1 cellular context compared by ENCODE assay signal in the genomic region with DNA sequence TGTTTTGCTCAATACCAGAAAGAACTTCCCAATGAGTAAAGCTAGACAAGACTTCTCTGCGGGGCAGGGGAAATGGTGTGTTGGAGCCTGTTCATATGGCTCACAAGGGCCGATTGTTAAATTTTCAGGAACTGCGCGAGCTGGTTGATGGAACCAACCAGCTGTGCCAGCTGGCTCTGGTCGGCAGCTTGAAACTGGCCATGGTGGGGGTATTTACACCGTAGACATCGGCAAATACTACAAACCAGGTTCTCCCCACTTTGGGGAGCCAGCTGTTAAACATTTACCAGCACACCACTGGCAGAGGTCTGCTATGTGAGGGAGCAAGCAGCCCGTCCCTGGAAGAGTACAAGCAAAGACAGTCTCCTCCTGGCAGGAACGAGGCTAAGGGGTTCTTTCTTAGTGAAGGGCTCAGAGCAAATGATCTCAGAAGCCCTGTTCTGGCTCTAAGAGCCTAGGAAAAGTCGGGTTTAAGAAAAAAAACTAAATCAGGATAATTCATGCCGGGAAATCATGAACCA.
A peak's percentile ranks its signal among the peaks of the same experiment; 100 is the strongest.
TF ChIP-seq lines count a peak whose summit lies in the region.

No MANE protein-coding gene starts in this region.

TF ChIP-seq in HepG2, 621 proteins besides CTCF, POLR2A, EP300 and RAD21 (continued from another document and continues in another):
- TF ChIP-seq, protein P1, sequence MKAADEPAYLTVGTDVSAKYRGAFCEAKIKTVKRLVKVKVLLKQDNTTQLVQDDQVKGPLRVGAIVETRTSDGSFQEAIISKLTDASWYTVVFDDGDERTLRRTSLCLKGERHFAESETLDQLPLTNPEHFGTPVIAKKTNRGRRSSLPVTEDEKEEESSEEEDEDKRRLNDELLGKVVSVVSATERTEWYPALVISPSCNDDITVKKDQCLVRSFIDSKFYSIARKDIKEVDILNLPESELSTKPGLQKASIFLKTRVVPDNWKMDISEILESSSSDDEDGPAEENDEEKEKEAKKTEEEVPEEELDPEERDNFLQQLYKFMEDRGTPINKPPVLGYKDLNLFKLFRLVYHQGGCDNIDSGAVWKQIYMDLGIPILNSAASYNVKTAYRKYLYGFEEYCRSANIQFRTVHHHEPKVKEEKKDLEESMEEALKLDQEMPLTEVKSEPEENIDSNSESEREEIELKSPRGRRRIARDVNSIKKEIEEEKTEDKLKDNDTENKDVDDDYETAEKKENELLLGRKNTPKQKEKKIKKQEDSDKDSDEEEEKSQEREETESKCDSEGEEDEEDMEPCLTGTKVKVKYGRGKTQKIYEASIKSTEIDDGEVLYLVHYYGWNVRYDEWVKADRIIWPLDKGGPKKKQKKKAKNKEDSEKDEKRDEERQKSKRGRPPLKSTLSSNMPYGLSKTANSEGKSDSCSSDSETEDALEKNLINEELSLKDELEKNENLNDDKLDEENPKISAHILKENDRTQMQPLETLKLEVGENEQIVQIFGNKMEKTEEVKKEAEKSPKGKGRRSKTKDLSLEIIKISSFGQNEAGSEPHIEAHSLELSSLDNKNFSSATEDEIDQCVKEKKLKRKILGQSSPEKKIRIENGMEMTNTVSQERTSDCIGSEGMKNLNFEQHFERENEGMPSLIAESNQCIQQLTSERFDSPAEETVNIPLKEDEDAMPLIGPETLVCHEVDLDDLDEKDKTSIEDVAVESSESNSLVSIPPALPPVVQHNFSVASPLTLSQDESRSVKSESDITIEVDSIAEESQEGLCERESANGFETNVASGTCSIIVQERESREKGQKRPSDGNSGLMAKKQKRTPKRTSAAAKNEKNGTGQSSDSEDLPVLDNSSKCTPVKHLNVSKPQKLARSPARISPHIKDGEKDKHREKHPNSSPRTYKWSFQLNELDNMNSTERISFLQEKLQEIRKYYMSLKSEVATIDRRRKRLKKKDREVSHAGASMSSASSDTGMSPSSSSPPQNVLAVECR (CRISPR knock-in tag; IDR thresholded peaks at IDR 0.05; ENCODE audit: borderline replicate concordance), result 0 out of 2 replicates have a peak, but pooled peaks have one; percentile 25
- no peak for TF ChIP-seq ELF1 (CRISPR knock-in tag; IDR thresholded peaks at IDR 0.05)
- TF ChIP-seq TCF7 (IDR thresholded peaks at IDR 0.05; ENCODE audit: low read depth), result 0 out of 2 replicates have a peak, but pooled peaks have one; percentile 23
- 0 out of 2 replicates have a peak, but pooled peaks have one; percentile 36 for TF ChIP-seq SMAD1 (CRISPR knock-in tag; IDR thresholded peaks at IDR 0.05; ENCODE audit: borderline replicate concordance, low read depth)
- TF ChIP-seq, protein P2, sequence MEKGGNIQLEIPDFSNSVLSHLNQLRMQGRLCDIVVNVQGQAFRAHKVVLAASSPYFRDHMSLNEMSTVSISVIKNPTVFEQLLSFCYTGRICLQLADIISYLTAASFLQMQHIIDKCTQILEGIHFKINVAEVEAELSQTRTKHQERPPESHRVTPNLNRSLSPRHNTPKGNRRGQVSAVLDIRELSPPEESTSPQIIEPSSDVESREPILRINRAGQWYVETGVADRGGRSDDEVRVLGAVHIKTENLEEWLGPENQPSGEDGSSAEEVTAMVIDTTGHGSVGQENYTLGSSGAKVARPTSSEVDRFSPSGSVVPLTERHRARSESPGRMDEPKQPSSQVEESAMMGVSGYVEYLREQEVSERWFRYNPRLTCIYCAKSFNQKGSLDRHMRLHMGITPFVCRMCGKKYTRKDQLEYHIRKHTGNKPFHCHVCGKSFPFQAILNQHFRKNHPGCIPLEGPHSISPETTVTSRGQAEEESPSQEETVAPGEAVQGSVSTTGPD (CRISPR knock-in tag; IDR thresholded peaks at IDR 0.05), result peak; percentile 91; the same call in 1 of the 2 replicates
- TF ChIP-seq ZNF331 (CRISPR knock-in tag; IDR thresholded peaks at IDR 0.05), result peak; percentile 37; the same call in 1 of the 2 replicates
- TF ChIP-seq HMG20A (CRISPR knock-in tag; IDR thresholded peaks at IDR 0.05; ENCODE audit: borderline replicate concordance), result 0 out of 2 replicates have a peak, but pooled peaks have one; percentile 16
- TF ChIP-seq, protein P3, sequence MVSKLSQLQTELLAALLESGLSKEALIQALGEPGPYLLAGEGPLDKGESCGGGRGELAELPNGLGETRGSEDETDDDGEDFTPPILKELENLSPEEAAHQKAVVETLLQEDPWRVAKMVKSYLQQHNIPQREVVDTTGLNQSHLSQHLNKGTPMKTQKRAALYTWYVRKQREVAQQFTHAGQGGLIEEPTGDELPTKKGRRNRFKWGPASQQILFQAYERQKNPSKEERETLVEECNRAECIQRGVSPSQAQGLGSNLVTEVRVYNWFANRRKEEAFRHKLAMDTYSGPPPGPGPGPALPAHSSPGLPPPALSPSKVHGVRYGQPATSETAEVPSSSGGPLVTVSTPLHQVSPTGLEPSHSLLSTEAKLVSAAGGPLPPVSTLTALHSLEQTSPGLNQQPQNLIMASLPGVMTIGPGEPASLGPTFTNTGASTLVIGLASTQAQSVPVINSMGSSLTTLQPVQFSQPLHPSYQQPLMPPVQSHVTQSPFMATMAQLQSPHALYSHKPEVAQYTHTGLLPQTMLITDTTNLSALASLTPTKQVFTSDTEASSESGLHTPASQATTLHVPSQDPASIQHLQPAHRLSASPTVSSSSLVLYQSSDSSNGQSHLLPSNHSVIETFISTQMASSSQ (IDR thresholded peaks at IDR 0.05; ENCODE audit: low read depth), result peak; percentile 88
- TF ChIP-seq, protein P3 (CRISPR knock-in tag; IDR thresholded peaks at IDR 0.05; ENCODE audit: borderline replicate concordance), result peak; percentile 87; the same call in 1 of the 2 replicates
- TF ChIP-seq, protein P4, sequence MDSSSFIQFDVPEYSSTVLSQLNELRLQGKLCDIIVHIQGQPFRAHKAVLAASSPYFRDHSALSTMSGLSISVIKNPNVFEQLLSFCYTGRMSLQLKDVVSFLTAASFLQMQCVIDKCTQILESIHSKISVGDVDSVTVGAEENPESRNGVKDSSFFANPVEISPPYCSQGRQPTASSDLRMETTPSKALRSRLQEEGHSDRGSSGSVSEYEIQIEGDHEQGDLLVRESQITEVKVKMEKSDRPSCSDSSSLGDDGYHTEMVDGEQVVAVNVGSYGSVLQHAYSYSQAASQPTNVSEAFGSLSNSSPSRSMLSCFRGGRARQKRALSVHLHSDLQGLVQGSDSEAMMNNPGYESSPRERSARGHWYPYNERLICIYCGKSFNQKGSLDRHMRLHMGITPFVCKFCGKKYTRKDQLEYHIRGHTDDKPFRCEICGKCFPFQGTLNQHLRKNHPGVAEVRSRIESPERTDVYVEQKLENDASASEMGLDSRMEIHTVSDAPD (CRISPR knock-in tag; IDR thresholded peaks at IDR 0.05), result peak; percentile 90; the same call in 1 of the 2 replicates
- no peak for TF ChIP-seq ZNF44 (CRISPR knock-in tag; IDR thresholded peaks at IDR 0.05)
- no peak for TF ChIP-seq ATM (IDR thresholded peaks at IDR 0.05; ENCODE audit: borderline replicate concordance)
- TF ChIP-seq BCL6 (CRISPR knock-in tag; IDR thresholded peaks at IDR 0.05), result peak; percentile 30; the same call in 1 of the 2 replicates
- TF ChIP-seq MIXL1 (CRISPR knock-in tag; IDR thresholded peaks at IDR 0.05), result peak; percentile 38; the same call in 1 of the 2 replicates
- no peak for TF ChIP-seq RFXANK (CRISPR knock-in tag; IDR thresholded peaks at IDR 0.05)
- peak; percentile 53; the same call in 1 of the 2 replicates for TF ChIP-seq RARA (CRISPR knock-in tag; IDR thresholded peaks at IDR 0.05)
- TF ChIP-seq, protein P5, sequence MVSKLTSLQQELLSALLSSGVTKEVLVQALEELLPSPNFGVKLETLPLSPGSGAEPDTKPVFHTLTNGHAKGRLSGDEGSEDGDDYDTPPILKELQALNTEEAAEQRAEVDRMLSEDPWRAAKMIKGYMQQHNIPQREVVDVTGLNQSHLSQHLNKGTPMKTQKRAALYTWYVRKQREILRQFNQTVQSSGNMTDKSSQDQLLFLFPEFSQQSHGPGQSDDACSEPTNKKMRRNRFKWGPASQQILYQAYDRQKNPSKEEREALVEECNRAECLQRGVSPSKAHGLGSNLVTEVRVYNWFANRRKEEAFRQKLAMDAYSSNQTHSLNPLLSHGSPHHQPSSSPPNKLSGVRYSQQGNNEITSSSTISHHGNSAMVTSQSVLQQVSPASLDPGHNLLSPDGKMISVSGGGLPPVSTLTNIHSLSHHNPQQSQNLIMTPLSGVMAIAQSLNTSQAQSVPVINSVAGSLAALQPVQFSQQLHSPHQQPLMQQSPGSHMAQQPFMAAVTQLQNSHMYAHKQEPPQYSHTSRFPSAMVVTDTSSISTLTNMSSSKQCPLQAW (CRISPR knock-in tag; IDR thresholded peaks at IDR 0.05), result peak; percentile 89
- peak; percentile 98 for TF ChIP-seq ADNP (CRISPR knock-in tag; IDR thresholded peaks at IDR 0.05)
- peak; percentile 99 for TF ChIP-seq ZMYM3 (CRISPR knock-in tag; IDR thresholded peaks at IDR 0.05)
- peak; percentile 70; the same call in 1 of the 2 replicates for TF ChIP-seq HNRNPL (IDR thresholded peaks at IDR 0.05; ENCODE audit: low read depth, low read length)
- TF ChIP-seq ZBTB7B (CRISPR knock-in tag; IDR thresholded peaks at IDR 0.05), result 0 out of 2 replicates have a peak, but pooled peaks have one; percentile 55
- TF ChIP-seq FOXA3 (CRISPR knock-in tag; IDR thresholded peaks at IDR 0.05), result peak; percentile 70
- no peak for TF ChIP-seq FOXA1 (IDR thresholded peaks at IDR 0.05)
- peak; percentile 72 for TF ChIP-seq FOXA1 (CRISPR knock-in tag; IDR thresholded peaks at IDR 0.05)
- TF ChIP-seq KDM1A (CRISPR knock-in tag; IDR thresholded peaks at IDR 0.05), result peak; percentile 98
- peak; percentile 96 for TF ChIP-seq CHD4 (IDR thresholded peaks at IDR 0.05; ENCODE audit: borderline replicate concordance, low read length)
- peak; percentile 67 for TF ChIP-seq GATAD2A (CRISPR knock-in tag; IDR thresholded peaks at IDR 0.05)
- TF ChIP-seq, protein P6, sequence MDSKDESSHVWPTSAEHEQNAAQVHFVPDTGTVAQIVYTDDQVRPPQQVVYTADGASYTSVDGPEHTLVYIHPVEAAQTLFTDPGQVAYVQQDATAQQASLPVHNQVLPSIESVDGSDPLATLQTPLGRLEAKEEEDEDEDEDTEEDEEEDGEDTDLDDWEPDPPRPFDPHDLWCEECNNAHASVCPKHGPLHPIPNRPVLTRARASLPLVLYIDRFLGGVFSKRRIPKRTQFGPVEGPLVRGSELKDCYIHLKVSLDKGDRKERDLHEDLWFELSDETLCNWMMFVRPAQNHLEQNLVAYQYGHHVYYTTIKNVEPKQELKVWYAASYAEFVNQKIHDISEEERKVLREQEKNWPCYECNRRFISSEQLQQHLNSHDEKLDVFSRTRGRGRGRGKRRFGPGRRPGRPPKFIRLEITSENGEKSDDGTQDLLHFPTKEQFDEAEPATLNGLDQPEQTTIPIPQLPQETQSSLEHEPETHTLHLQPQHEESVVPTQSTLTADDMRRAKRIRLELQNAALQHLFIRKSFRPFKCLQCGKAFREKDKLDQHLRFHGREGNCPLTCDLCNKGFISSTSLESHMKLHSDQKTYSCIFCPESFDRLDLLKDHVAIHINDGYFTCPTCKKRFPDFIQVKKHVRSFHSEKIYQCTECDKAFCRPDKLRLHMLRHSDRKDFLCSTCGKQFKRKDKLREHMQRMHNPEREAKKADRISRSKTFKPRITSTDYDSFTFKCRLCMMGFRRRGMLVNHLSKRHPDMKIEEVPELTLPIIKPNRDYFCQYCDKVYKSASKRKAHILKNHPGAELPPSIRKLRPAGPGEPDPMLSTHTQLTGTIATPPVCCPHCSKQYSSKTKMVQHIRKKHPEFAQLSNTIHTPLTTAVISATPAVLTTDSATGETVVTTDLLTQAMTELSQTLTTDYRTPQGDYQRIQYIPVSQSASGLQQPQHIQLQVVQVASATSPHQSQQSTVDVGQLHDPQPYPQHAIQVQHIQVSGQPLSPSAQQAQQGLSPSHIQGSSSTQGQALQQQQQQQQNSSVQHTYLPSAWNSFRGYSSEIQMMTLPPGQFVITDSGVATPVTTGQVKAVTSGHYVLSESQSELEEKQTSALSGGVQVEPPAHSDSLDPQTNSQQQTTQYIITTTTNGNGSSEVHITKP (CRISPR knock-in tag; IDR thresholded peaks at IDR 0.05; ENCODE audit: low read depth), result 0 out of 2 replicates have a peak, but pooled peaks have one; percentile 66
- no peak for TF ChIP-seq FOXC1 (CRISPR knock-in tag; IDR thresholded peaks at IDR 0.05; ENCODE audit: borderline replicate concordance)
- TF ChIP-seq SMAD3 (CRISPR knock-in tag; IDR thresholded peaks at IDR 0.05), result 0 out of 2 replicates have a peak, but pooled peaks have one; percentile 24
- TF ChIP-seq ZNF329 (CRISPR knock-in tag; IDR thresholded peaks at IDR 0.05; ENCODE audit: low read depth), result no peak
- TF ChIP-seq SIX4 (CRISPR knock-in tag; IDR thresholded peaks at IDR 0.05), result 0 out of 2 replicates have a peak, but pooled peaks have one; percentile 24
- TF ChIP-seq PITX1 (CRISPR knock-in tag; IDR thresholded peaks at IDR 0.05), result peak; percentile 34; the same call in 1 of the 2 replicates
- TF ChIP-seq RXRB (CRISPR knock-in tag; IDR thresholded peaks at IDR 0.05; ENCODE audit: borderline replicate concordance), result peak; percentile 51; the same call in 1 of the 2 replicates
- TF ChIP-seq POGZ (CRISPR knock-in tag; IDR thresholded peaks at IDR 0.05), result no peak
- TF ChIP-seq CBX1 (IDR thresholded peaks at IDR 0.05; ENCODE audit: low read depth), result peak; percentile 82
- TF ChIP-seq, protein P7, sequence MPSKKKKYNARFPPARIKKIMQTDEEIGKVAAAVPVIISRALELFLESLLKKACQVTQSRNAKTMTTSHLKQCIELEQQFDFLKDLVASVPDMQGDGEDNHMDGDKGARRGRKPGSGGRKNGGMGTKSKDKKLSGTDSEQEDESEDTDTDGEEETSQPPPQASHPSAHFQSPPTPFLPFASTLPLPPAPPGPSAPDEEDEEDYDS (CRISPR knock-in tag; IDR thresholded peaks at IDR 0.05), result no peak; the same call in 1 of the 2 replicates
- no peak for TF ChIP-seq ZNF34 (CRISPR knock-in tag; IDR thresholded peaks at IDR 0.05; ENCODE audit: borderline replicate concordance)
- TF ChIP-seq SP5 (CRISPR knock-in tag; IDR thresholded peaks at IDR 0.05; ENCODE audit: borderline replicate concordance, low read depth), result no peak
- peak; percentile 16 for TF ChIP-seq TEAD3 (CRISPR knock-in tag; optimal IDR thresholded peaks at IDR 0.05; ENCODE audit: borderline replicate concordance)
